In the genomic region with DNA sequence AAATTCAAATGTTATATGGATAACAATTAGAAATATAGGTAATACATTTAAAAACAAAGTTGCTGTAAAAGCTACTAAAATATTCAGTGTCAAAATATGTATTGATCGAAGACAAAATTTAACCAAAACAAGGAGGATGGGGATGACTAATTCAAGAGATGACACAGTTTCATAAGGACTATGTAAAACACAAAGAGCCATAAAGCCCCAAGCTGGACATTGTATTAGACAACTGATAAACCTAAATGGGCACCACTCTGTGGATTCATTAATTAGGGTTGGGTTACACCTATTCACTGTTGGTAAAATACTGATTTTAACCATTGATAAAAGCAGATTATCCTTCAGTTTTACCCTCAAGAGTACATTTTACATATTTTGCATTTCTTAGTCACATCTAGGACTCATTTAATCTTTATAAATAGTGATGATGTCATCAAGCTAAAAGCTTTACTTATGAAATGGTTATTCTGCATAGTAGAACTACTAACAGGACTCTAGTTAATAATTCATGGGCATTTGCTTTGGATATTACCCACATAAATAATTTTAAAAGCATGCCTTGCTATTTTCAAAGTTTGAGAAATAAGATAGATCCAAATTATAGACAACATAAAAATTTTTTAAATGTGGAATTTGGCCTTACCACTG, we compare ENCODE assay signal across 15 cellular contexts. TPM values are rescaled to one million over a fixed set of nuclear protein-coding genes. Genes with fewer than 3 reads are reported as not detected.
DNase-seq lines count a peak whose midpoint lies in the region; ATAC-seq, FAIRE-seq and TF ChIP-seq lines count a peak whose summit lies in the region.
"Had no signal": no experiment of that assay in that cellular context is flagged by ENCODE, and none has a peak within 500 bp of the region (broad histone marks: within the 10 kb centered on the region; RNA-seq: fewer than 3 reads in every experiment).

No MANE protein-coding gene starts in this region.

- H3K9me3 Mint-ChIP-seq in natural killer cell treated with Interleukin-12 subunit alpha and Interleukin-12 subunit beta and Interleukin-15 and Interleukin-18, amount 100 ng/mL, for 72 hours: no peaks in the 10 kb centered on the region
- H3K9me3 Mint-ChIP-seq: activated T-helper 1 cell treated with anti-CD3 and anti-CD28 coated beads, Interleukin-12 subunit alpha, Interleukin-12 subunit beta, Interleukin-2, Interleukin-4 antibody, amounts not matched to agents 30 ng/mL and 10 ng/mL and 1 ng/mL, durations not matched to agents 14 hours and 24 hours and 36 hours had no signal

- no peak for FAIRE-seq in HTR-8/SVneo (lab: Jason Lieb, UNC)

- H3K9me3 ChIP-seq in DOHH2 (ENCODE audit: control insufficient read depth, insufficient read depth, low read length) (no peaks in the 10 kb centered on the region), upper lobe of right lung (no peaks in the 10 kb centered on the region)
- H3K9me3 ChIP-seq: esophagus squamous epithelium, upper lobe of left lung had no signal

- H3K27ac Mint-ChIP-seq in natural killer cell treated with Interleukin-12 subunit alpha and Interleukin-12 subunit beta and Interleukin-15 and Interleukin-18, amount 100 ng/mL, for 72 hours: peak overlapping the region; percentile 66 to 93
- H3K27ac Mint-ChIP-seq: activated T-helper 1 cell treated with anti-CD3 and anti-CD28 coated beads, Interleukin-12 subunit alpha, Interleukin-12 subunit beta, Interleukin-2, Interleukin-4 antibody, amounts not matched to agents 30 ng/mL and 10 ng/mL and 1 ng/mL, durations not matched to agents 14 hours and 24 hours and 36 hours had no signal

- H3K4me2 ChIP-seq in DOHH2 (ENCODE audit: low read length): peak overlapping the region; percentile 17; the same call in 1 of the 2 replicates

- no peaks in the 10 kb centered on the region for H4K20me1 ChIP-seq in DOHH2 (ENCODE audit: control insufficient read depth, insufficient read depth, low read depth, low read length)

- H3K27me3 ChIP-seq in DOHH2 (ENCODE audit: control insufficient read depth, low read length) (no peaks in the 10 kb centered on the region), upper lobe of right lung (no peaks in the 10 kb centered on the region)
- H3K27me3 ChIP-seq: esophagus squamous epithelium, upper lobe of left lung had no signal

- ATAC-seq in GM18907 (IDR thresholded peaks at IDR 0.05; ENCODE audit: unreplicated experiment) (peak; percentile 35), SK-N-SH treated with all-trans-retinoic acid at 6 μM for 48 hours (peak; percentile 87), upper lobe of right lung (no peak), GM21423 (IDR thresholded peaks at IDR 0.05; ENCODE audit: unreplicated experiment) (no peak)
- ATAC-seq in natural killer cell treated with Interleukin-12 subunit alpha and Interleukin-12 subunit beta and Interleukin-15 and Interleukin-18, amount 100 ng/mL, for 72 hours: peak in 1 of 2 donors; percentile 22
- ATAC-seq: left cardiac atrium had no signal

- H3F3A ChIP-seq in DOHH2 (ENCODE audit: control insufficient read depth, insufficient read depth): peaks cover 12% of the 10 kb centered on the region

- H3K4me3 ChIP-seq in DOHH2 (ENCODE audit: low read length) (no peak overlapping the region), upper lobe of right lung (no peak overlapping the region)
- H3K4me3 ChIP-seq: esophagus squamous epithelium, SK-N-MC, upper lobe of left lung had no signal

- TF ChIP-seq CTCF in DOHH2 (IDR thresholded peaks at IDR 0.05; ENCODE audit: low read depth, low read length, poor library complexity, severe bottlenecking) (no peak), upper lobe of right lung (IDR thresholded peaks at IDR 0.05) (no peak)

- H3K27ac ChIP-seq in DOHH2 (ENCODE audit: low read depth, low read length): no peak overlapping the region
- no peak overlapping the region for H3K27ac ChIP-seq in upper lobe of right lung
- H3K27ac ChIP-seq: esophagus squamous epithelium, SK-N-MC, upper lobe of left lung had no signal

- intact Hi-C loops in upper lobe of right lung (cut with DNase I): no loop called here

- peaks cover 10% of the 10 kb centered on the region for H3K79me2 ChIP-seq in DOHH2 (ENCODE audit: control insufficient read depth, low read length)

- H3K4me1 ChIP-seq in DOHH2 (ENCODE audit: control insufficient read depth, low read length) (peaks cover 57% of the 10 kb centered on the region), upper lobe of right lung (no peaks in the 10 kb centered on the region)
- H3K4me1 ChIP-seq: esophagus squamous epithelium, upper lobe of left lung had no signal

- peaks cover 43 to 68% of the 10 kb centered on the region in 2 donors for H3K4me1 Mint-ChIP-seq in natural killer cell treated with Interleukin-12 subunit alpha and Interleukin-12 subunit beta and Interleukin-15 and Interleukin-18, amount 100 ng/mL, for 72 hours (ENCODE audit: low read depth in 2 of 2)

- no peaks in the 10 kb centered on the region for H3K27me3 Mint-ChIP-seq in natural killer cell treated with Interleukin-12 subunit alpha and Interleukin-12 subunit beta and Interleukin-15 and Interleukin-18, amount 100 ng/mL, for 72 hours

- peak overlapping the region; percentile 84 for H3K4me3 Mint-ChIP-seq in natural killer cell treated with Interleukin-12 subunit alpha and Interleukin-12 subunit beta and Interleukin-15 and Interleukin-18, amount 100 ng/mL, for 72 hours
- H3K4me3 Mint-ChIP-seq: activated T-helper 1 cell treated with anti-CD3 and anti-CD28 coated beads, Interleukin-12 subunit alpha, Interleukin-12 subunit beta, Interleukin-2, Interleukin-4 antibody, amounts not matched to agents 30 ng/mL and 10 ng/mL and 1 ng/mL, durations not matched to agents 14 hours and 24 hours and 36 hours had no signal

- H3K9me2 ChIP-seq in DOHH2 (replicated peaks; ENCODE audit: control insufficient read depth, low read length): no peaks in the 10 kb centered on the region

- no peak for DNase-seq in natural killer cell treated with Interleukin-12 subunit alpha and Interleukin-12 subunit beta and Interleukin-15 and Interleukin-18, amount 100 ng/mL, for 72 hours (ENCODE audit: low spot score)
- DNase-seq in HTR-8/SVneo (ENCODE audit: insufficient read length, low spot score): no peak
- DNase-seq in upper lobe of right lung: no peak
- DNase-seq: esophagus squamous epithelium; KBM-7; left cardiac atrium; NCI-H1105 treated with DMSO at 0.1 percent for 48 hours; stimulated activated CD4-positive, alpha-beta T cell treated with anti-CD3 and anti-CD28 coated beads, Interleukin-2, amount 100 ng/mL, for 24 hours; upper lobe of left lung had no signal

- H3K36me3 ChIP-seq in DOHH2 (ENCODE audit: control insufficient read depth, low read length): peaks cover 92% of the 10 kb centered on the region
- peaks cover 99% of the 10 kb centered on the region for H3K36me3 ChIP-seq in upper lobe of right lung

- peaks cover 46% of the 10 kb centered on the region for H3K36me3 Mint-ChIP-seq in natural killer cell treated with Interleukin-12 subunit alpha and Interleukin-12 subunit beta and Interleukin-15 and Interleukin-18, amount 100 ng/mL, for 72 hours

TF ChIP-seq in SK-N-SH treated with all-trans-retinoic acid at 6 μM for 48 hours, 23 proteins besides CTCF, POLR2A, EP300 and RAD21 (continues in another document):
- TF ChIP-seq CREB5 (CRISPR knock-in tag; IDR thresholded peaks at IDR 0.05; ENCODE audit: low read depth) (peak; percentile 88), TCF4 (CRISPR knock-in tag; IDR thresholded peaks at IDR 0.05; ENCODE audit: borderline replicate concordance) (peak; percentile 33; the same call in 1 of the 2 replicates), CSRNP3 (CRISPR knock-in tag; IDR thresholded peaks at IDR 0.05) (peak; percentile 69; the same call in 1 of the 2 replicates)

RNA-seq across cellular contexts. Expression of gene TUT7, which starts 13.7 kb away (rescaled TPM):
- 10 to 100 TPM; 51.0 to 58.9 TPM for total RNA-seq in natural killer cell treated with Interleukin-12 subunit alpha and Interleukin-12 subunit beta and Interleukin-15 and Interleukin-18, amount 100 ng/mL, for 72 hours
- 34.1 TPM for total RNA-seq in upper lobe of right lung

RNA-seq across cellular contexts. Expression of gene ISCA1, which starts 58.1 kb away (rescaled TPM):
- total RNA-seq in natural killer cell treated with Interleukin-12 subunit alpha and Interleukin-12 subunit beta and Interleukin-15 and Interleukin-18, amount 100 ng/mL, for 72 hours: 10 to 100 TPM; 18.9 to 20.9 TPM
- total RNA-seq in upper lobe of right lung: 22.0 TPM

Comparison
In these comparisons a context has a peak if more than half of its experiments do, and no peak if none do; other contexts are left out.
1. ATAC-seq: peak in GM18907 (single experiment) and SK-N-SH treated with all-trans-retinoic acid at 6 μM for 48 hours (single experiment); none in upper lobe of right lung (single experiment) and GM21423 (single experiment).